13 cellular contexts compared by ENCODE assay signal in the genomic region with DNA sequence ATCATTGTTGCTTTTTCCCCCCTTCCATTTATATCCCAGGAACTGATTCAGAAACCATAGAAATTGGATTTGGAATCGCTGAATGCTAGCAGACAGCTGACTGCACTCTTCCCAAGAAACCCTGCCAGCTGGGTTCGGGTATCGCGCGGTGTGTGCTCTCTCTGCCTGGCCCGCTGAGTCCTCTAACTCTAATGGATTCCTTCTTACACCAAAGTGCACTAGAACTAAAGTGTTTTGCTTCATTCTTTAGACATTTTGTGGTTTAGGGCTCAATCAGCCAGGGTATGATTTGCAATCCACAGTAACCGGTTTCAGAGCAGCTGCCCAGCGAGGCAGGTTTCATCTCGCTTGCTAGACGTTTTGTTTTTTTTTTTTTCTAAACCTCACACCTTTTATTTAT.
DNase-seq lines count a peak whose midpoint lies in the region; ATAC-seq and TF ChIP-seq lines count a peak whose summit lies in the region.
"Had no signal": no experiment of that assay in that cellular context is flagged by ENCODE, and none has a peak within 500 bp of the region (broad histone marks: within the 10 kb centered on the region; RNA-seq: fewer than 3 reads in every experiment).

No MANE protein-coding gene starts in this region.

- 21% methylated on average over 10 of the region's 10 CpGs for WGBS in prostate gland

- no peaks in the 10 kb centered on the region for H3K4me1 Mint-ChIP-seq in stimulated activated naive CD8-positive, alpha-beta T cell treated with anti-CD3 and anti-CD28 coated beads, Interleukin-15, amount 100 ng/mL, for 72 hours
- H3K4me1 Mint-ChIP-seq: memory B cell had no signal

- no peaks in the 10 kb centered on the region for H3K9me3 Mint-ChIP-seq in stimulated activated naive CD8-positive, alpha-beta T cell treated with anti-CD3 and anti-CD28 coated beads, Interleukin-15, amount 100 ng/mL, for 72 hours
- H3K9me3 Mint-ChIP-seq: memory B cell had no signal

- no peak overlapping the region for H3K4me3 Mint-ChIP-seq in stimulated activated naive CD8-positive, alpha-beta T cell treated with anti-CD3 and anti-CD28 coated beads, Interleukin-15, amount 100 ng/mL, for 72 hours
- H3K4me3 Mint-ChIP-seq: memory B cell had no signal

- ATAC-seq in stimulated activated naive CD8-positive, alpha-beta T cell treated with anti-CD3 and anti-CD28 coated beads, Interleukin-15, amount 100 ng/mL, for 72 hours = no peak
- ATAC-seq in GM18502 (IDR thresholded peaks at IDR 0.05; ENCODE audit: poor library complexity, unreplicated experiment) = no peak

- H3K27me3 ChIP-seq in prostate gland (replicated peaks; ENCODE audit: insufficient read depth) = no peaks in the 10 kb centered on the region
- H3K27me3 ChIP-seq: colonic mucosa had no signal

- peak; percentile 98 for DNase-seq in DMS79 treated with DMSO at 0.1 percent for 48 hours (lab: John Stamatoyannopoulos, UW)
- peak; percentile 55 for DNase-seq in NCI-H1105 (lab: John Stamatoyannopoulos, UW)
- no peak for DNase-seq in coronary artery (ENCODE audit: low spot score)
- DNase-seq in prostate gland (ENCODE audit: low spot score) = no peak
- no peak for DNase-seq in stimulated activated naive CD8-positive, alpha-beta T cell treated with anti-CD3 and anti-CD28 coated beads, Interleukin-15, amount 100 ng/mL, for 72 hours
- DNase-seq in activated T-cell treated with anti-CD3 and anti-CD28 coated beads for 4 hours = no peak
- DNase-seq in NCI-H526 treated with DMSO at 0.1 percent for 48 hours (lab: John Stamatoyannopoulos, UW) = no peak
- DNase-seq: activated CD8-positive, alpha-beta memory T cell treated with anti-CD3 and anti-CD28 coated beads for 24 hours; colonic mucosa; DMS153; OCI-M1 had no signal

- no peaks in the 10 kb centered on the region for H3K9me3 ChIP-seq in prostate gland
- H3K9me3 ChIP-seq: colonic mucosa had no signal

- H3K4me1 ChIP-seq in prostate gland (replicated peaks) = peaks cover 6% of the 10 kb centered on the region
- H3K4me1 ChIP-seq: colonic mucosa had no signal

- H3K27me3 Mint-ChIP-seq in stimulated activated naive CD8-positive, alpha-beta T cell treated with anti-CD3 and anti-CD28 coated beads, Interleukin-15, amount 100 ng/mL, for 72 hours = peaks cover 74% of the 10 kb centered on the region

- no peak overlapping the region for H3K27ac Mint-ChIP-seq in stimulated activated naive CD8-positive, alpha-beta T cell treated with anti-CD3 and anti-CD28 coated beads, Interleukin-15, amount 100 ng/mL, for 72 hours
- H3K27ac Mint-ChIP-seq: memory B cell had no signal

- H3K27ac ChIP-seq in coronary artery (peak overlapping the region in 1 of 2 donors; percentile 53), prostate gland (peak overlapping the region; percentile 53 to 61)
- H3K27ac ChIP-seq: colonic mucosa had no signal

- TF ChIP-seq CTCF in coronary artery (IDR thresholded peaks at IDR 0.05) (no peak), prostate gland (IDR thresholded peaks at IDR 0.05) (no peak)

- no peaks in the 10 kb centered on the region for H3K36me3 ChIP-seq in prostate gland
- H3K36me3 ChIP-seq: colonic mucosa had no signal

- H3K4me3 ChIP-seq in coronary artery (peak overlapping the region; percentile 36), prostate gland (no peak overlapping the region)
- H3K4me3 ChIP-seq: colonic mucosa had no signal

- no peak for TF ChIP-seq POLR2A in prostate gland (IDR thresholded peaks at IDR 0.05)

- intact Hi-C loops in prostate gland (cut with DNase I) = loop anchor here (10.0 kb wide), 1 partner anchor 64 kb away; no protein-coding TSS in a partner anchor

Comparison
In these comparisons a context has a peak if more than half of its experiments do, and no peak if none do; other contexts are left out.
1. DNase-seq: peak in DMS79 treated with DMSO at 0.1 percent for 48 hours (single experiment) and NCI-H1105 (single experiment); none in coronary artery (single experiment), prostate gland (single experiment), stimulated activated naive CD8-positive, alpha-beta T cell treated with anti-CD3 and anti-CD28 coated beads, Interleukin-15, amount 100 ng/mL, for 72 hours (0 of 2), activated T-cell treated with anti-CD3 and anti-CD28 coated beads for 4 hours (single experiment) and NCI-H526 treated with DMSO at 0.1 percent for 48 hours (single experiment).